1 cellular context compared by ENCODE assay signal in genomic region chr10:84191106-84191505, GRCh38.
A peak's percentile ranks its signal among the peaks of the same experiment; 100 is the strongest.
TF ChIP-seq lines count a peak whose summit lies in the region.

No MANE protein-coding gene starts in this region.

TF ChIP-seq in HepG2, 621 proteins besides CTCF, POLR2A, EP300 and RAD21:
- TF ChIP-seq ETV5 (CRISPR knock-in tag; IDR thresholded peaks at IDR 0.05; ENCODE audit: borderline replicate concordance) (no peak), MNT (IDR thresholded peaks at IDR 0.05) (peak; percentile 14; the same call in 1 of the 2 replicates)
TF ChIP-seq in HepG2: peak in this region for 1.
